ENCODE assay signal across 1 cellular context in genomic region chr12:49059385-49060232, GRCh38.
TF ChIP-seq lines count a peak whose summit lies in the region.

No MANE protein-coding gene starts in this region.

TF ChIP-seq in K562, 482 proteins besides CTCF, POLR2A, EP300 and RAD21 (continued from another document and continues in another):
- TF ChIP-seq FOXK1 (CRISPR knock-in tag; IDR thresholded peaks at IDR 0.05; ENCODE audit: borderline replicate concordance), result 0 out of 2 replicates have a peak, but pooled peaks have one; percentile 34
- TF ChIP-seq ZNF449 (CRISPR knock-in tag; IDR thresholded peaks at IDR 0.05), result no peak
- TF ChIP-seq TCFL5 (CRISPR knock-in tag; conservative IDR thresholded peaks at IDR 0.05), result no peak
- no peak for TF ChIP-seq ZNF507 (tag; conservative IDR thresholded peaks at IDR 0.05)
- no peak for TF ChIP-seq ZFP30 (CRISPR knock-in tag; IDR thresholded peaks at IDR 0.05; ENCODE audit: borderline replicate concordance)
- TF ChIP-seq MYC (IDR thresholded peaks at IDR 0.05; ENCODE audit: low read depth, low read length), result no peak
- TF ChIP-seq MYC (CRISPR knock-in tag; IDR thresholded peaks at IDR 0.05; ENCODE audit: borderline replicate concordance, low read depth), result no peak
- TF ChIP-seq BRD4 (IDR thresholded peaks at IDR 0.05), result no peak
- TF ChIP-seq EGR1 (conservative IDR thresholded peaks at IDR 0.05), result no peak
- no peak; the same call in 1 of the 2 replicates for TF ChIP-seq ZFX (CRISPR knock-in tag; IDR thresholded peaks at IDR 0.05)
- no peak for TF ChIP-seq KLF13 (tag; IDR thresholded peaks at IDR 0.05; ENCODE audit: borderline replicate concordance, low read depth)
- no peak for TF ChIP-seq PTTG1 (tag; IDR thresholded peaks at IDR 0.05; ENCODE audit: low read depth)
- TF ChIP-seq NFIC (IDR thresholded peaks at IDR 0.05), result 0 out of 2 replicates have a peak, but pooled peaks have one; percentile 20
- TF ChIP-seq ERF (CRISPR knock-in tag; IDR thresholded peaks at IDR 0.05), result 0 out of 2 replicates have a peak, but pooled peaks have one; percentile 35
- no peak for TF ChIP-seq MBD2 (IDR thresholded peaks at IDR 0.05; ENCODE audit: borderline replicate concordance, low read depth)
- no peak for TF ChIP-seq ZBTB40 (IDR thresholded peaks at IDR 0.05)
- TF ChIP-seq ZBTB40 (CRISPR knock-in tag; IDR thresholded peaks at IDR 0.05), result no peak
- peak; percentile 83 for TF ChIP-seq CHD1 (IDR thresholded peaks at IDR 0.05; ENCODE audit: low read length)
- TF ChIP-seq CREBBP (IDR thresholded peaks at IDR 0.05; ENCODE audit: low read depth, low read length), result no peak
- no peak for TF ChIP-seq NR1H2 (CRISPR knock-in tag; IDR thresholded peaks at IDR 0.05)
- peak in 1 of 2 experiments; percentile 51; a peak in 2 of 4 replicates for TF ChIP-seq MAZ (CRISPR knock-in tag; conservative IDR thresholded peaks at IDR 0.05 in 1 of 2, IDR thresholded peaks at IDR 0.05 in 1 of 2)
- TF ChIP-seq CEBPZ (IDR thresholded peaks at IDR 0.05; ENCODE audit: borderline replicate concordance, low read depth, low read length), result no peak
- no peak for TF ChIP-seq GTF2B (IDR thresholded peaks at IDR 0.05; ENCODE audit: extremely low read depth, insufficient read length)
- no peak for TF ChIP-seq KHSRP (IDR thresholded peaks at IDR 0.05)
- TF ChIP-seq TCF15 (CRISPR knock-in tag; IDR thresholded peaks at IDR 0.05), result no peak
- TF ChIP-seq NELFE (IDR thresholded peaks at IDR 0.05; ENCODE audit: insufficient read depth, insufficient read length), result no peak
- no peak for TF ChIP-seq YY1 (IDR thresholded peaks at IDR 0.05; ENCODE audit: borderline replicate concordance in 1 of 3, control insufficient read depth in 1 of 3, extremely low read depth in 1 of 3, insufficient read depth in 3 of 3, insufficient read length in 1 of 3, insufficient replicate concordance in 2 of 3, low read depth in 1 of 3, low read length in 2 of 3)
- no peak for TF ChIP-seq ZBTB8A (IDR thresholded peaks at IDR 0.05; ENCODE audit: partially characterized antibody)
- TF ChIP-seq JUNB (CRISPR knock-in tag; conservative IDR thresholded peaks at IDR 0.05), result no peak
- 0 out of 4 replicates have a peak, but pooled peaks of 1 of the 2 experiments have one; percentile 25 for TF ChIP-seq MLLT1 (IDR thresholded peaks at IDR 0.05)
- TF ChIP-seq CLOCK (CRISPR knock-in tag; IDR thresholded peaks at IDR 0.05; ENCODE audit: borderline replicate concordance), result no peak
- peak; percentile 19; the same call in 1 of the 2 replicates for TF ChIP-seq AFF4 (CRISPR knock-in tag; IDR thresholded peaks at IDR 0.05)
